In the genomic region with DNA sequence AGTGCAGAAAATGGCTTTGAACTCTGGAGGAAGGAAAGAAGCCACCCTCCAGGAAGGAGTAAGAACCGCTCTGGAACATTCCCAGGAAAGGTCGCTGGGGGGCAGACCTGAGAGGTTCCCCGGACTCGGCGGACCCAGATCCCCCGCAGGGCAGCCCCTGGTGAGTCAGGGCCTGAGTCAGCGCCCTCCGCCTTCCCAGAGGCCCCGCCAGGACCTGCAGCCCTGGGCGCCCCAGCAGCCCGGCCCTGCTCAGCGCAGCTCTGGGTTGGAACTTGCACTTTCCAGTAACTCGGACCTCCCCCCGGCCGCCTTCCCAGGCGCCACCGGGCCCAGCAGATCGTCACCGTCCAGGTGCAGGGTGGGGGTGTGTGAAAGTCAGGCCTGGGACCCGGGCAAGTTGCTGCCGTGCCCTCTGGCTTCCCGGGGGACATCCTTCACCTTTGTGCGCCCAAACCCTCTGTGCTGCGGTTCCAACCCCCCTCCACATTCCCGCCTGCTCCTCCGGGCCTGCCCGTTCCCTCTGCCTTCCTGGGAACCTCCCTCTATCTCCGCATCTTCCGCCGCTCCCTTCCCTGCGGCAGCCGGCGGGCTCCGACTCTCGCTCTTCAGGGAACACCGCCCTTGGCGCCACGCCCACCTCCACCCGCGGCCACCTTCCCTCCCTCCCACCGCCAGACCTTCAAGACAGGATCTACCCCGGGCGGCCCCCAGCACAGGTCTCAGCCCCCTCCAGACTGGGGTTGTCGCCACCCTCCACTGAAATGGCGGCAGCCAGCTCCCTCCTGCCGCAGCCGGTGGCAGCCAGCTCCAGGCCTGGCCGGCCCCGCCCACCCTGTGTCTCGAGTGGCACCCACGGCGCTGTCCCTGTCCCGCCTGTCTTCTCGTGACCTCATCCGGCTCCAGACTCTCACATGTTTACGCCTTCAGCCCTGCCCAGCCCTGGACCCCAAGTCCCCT, we compare ENCODE assay signal across 8 cellular contexts. TPM values are rescaled to one million over a fixed set of nuclear protein-coding genes. Genes with fewer than 3 reads are reported as not detected.
A peak's percentile ranks its signal among the peaks of the same experiment; 100 is the strongest.
DNase-seq lines count a peak whose midpoint lies in the region; ATAC-seq and TF ChIP-seq lines count a peak whose summit lies in the region.

No MANE protein-coding gene starts in this region.

- H3K4me1 ChIP-seq in SJCRH30 (peaks cover 34% of the 10 kb centered on the region), neutrophil (ENCODE audit: control insufficient read depth in 1 of 2, insufficient read depth in 1 of 2, low read depth in 1 of 2, low read length in 1 of 2) (peaks cover 72 to 74% of the 10 kb centered on the region in 2 experiments), subcutaneous abdominal adipose tissue (ENCODE audit: control insufficient read depth in 5 of 5, insufficient read depth in 5 of 5, low read length in 5 of 5) (peaks cover 12 to 38% (median 30%) of the 10 kb centered on the region in 5 donors)

- peak; percentile 74 for TF ChIP-seq CTCF in neutrophil (IDR thresholded peaks at IDR 0.05)

- DNase-seq in Daoy (ENCODE audit: low read depth) (peak; percentile 98), Kasumi-1 (lab: John Stamatoyannopoulos, UW) (peak; percentile 92 to 94), SJCRH30 (peak; percentile 98), foreskin melanocyte (peak; percentile 78)
- DNase-seq in activated naive CD4-positive, alpha-beta T cell treated with Interleukin-2 at 50 U/mL for 16 hours: peak; percentile 93

- H3K27ac ChIP-seq in SJCRH30 (peak overlapping the region; percentile 91), neutrophil (peak overlapping the region; percentile 89), subcutaneous abdominal adipose tissue (ENCODE audit: low read depth, low read length) (peak overlapping the region; percentile 99)

- no peaks in the 10 kb centered on the region for H3K9me3 ChIP-seq in SJCRH30 (replicated peaks)
- H3K9me3 ChIP-seq in neutrophil: no peaks in the 10 kb centered on the region
- peaks cover 0 to 11% (median 9%) of the 10 kb centered on the region in 5 donors for H3K9me3 ChIP-seq in subcutaneous abdominal adipose tissue (ENCODE audit: control insufficient read depth in 5 of 5, low read length in 5 of 5)

- H3K4me3 ChIP-seq in SJCRH30: peak overlapping the region; percentile 63
- peak overlapping the region; percentile 93 to 95 for H3K4me3 ChIP-seq in neutrophil (ENCODE audit: low read depth in 1 of 2, low read length in 1 of 2)
- peak overlapping the region; percentile 48 to 81 (median 73) for H3K4me3 ChIP-seq in subcutaneous abdominal adipose tissue (ENCODE audit: low read depth in 1 of 5, low read length in 5 of 5)

- H3K36me3 ChIP-seq in SJCRH30: no peaks in the 10 kb centered on the region
- H3K36me3 ChIP-seq in neutrophil: no peaks in the 10 kb centered on the region
- H3K36me3 ChIP-seq in subcutaneous abdominal adipose tissue (ENCODE audit: control insufficient read depth in 5 of 5, insufficient read depth in 5 of 5, low read length in 5 of 5): no peaks in the 10 kb centered on the region

- peak overlapping the region; percentile 68 to 93 (median 92) for H3K9ac ChIP-seq in subcutaneous abdominal adipose tissue (ENCODE audit: low read length in 5 of 5)

- ATAC-seq in GM21737 (IDR thresholded peaks at IDR 0.05; ENCODE audit: unreplicated experiment): peak; percentile 78

- H3K27me3 ChIP-seq in SJCRH30 (no peaks in the 10 kb centered on the region), neutrophil (no peaks in the 10 kb centered on the region), subcutaneous abdominal adipose tissue (ENCODE audit: control insufficient read depth in 5 of 5, insufficient read depth in 4 of 5, low read length in 5 of 5) (no peaks in the 10 kb centered on the region)

RNA-seq across cellular contexts. Expression of a gene that starts 36.8 kb away (rescaled TPM):
- 13.3 and 15.7 TPM in 2 replicates for total RNA-seq in Daoy (2014; rRNA removed; shearing (Covaris generic))
- not detected in 2 replicates for total RNA-seq in SJCRH30 (2014; rRNA removed; shearing (Covaris generic))

Comparison
In these comparisons a context has a peak if more than half of its experiments do, and no peak if none do; other contexts are left out.
1. Peak in every context shown above with its lines: DNase-seq, ATAC-seq, H3K4me3 ChIP-seq and H3K27ac ChIP-seq.
2. RNA of a gene that starts 36.8 kb away (total RNA-seq): 13.3 to 15.7 TPM in Daoy; not detected in SJCRH30; every median in the first group is over 10 times any median in the second.